Comparison of ENCODE assay signal across 8 cellular contexts in genomic region chrX:68828740-68829593, GRCh38. TPM values are rescaled to one million over a fixed set of nuclear protein-coding genes. Genes with fewer than 3 reads are reported as not detected.
DNase-seq lines count a peak whose midpoint lies in the region; ATAC-seq, FAIRE-seq and TF ChIP-seq lines count a peak whose summit lies in the region.

Gene EFNB1 (plus strand): TSS chrX:68829021. CDS start chrX:68829777, 756 bp downstream.

- intact Hi-C loops in HepG2 (cut with micrococcal nuclease; ENCODE audit: unreplicated experiment): loop anchor here (2.0 kb wide), 1 partner anchor 458 kb away; no protein-coding TSS in a partner anchor

- no peak within 1 kb of the TSS for H3K27ac ChIP-seq in HepG2 (ENCODE audit: extremely low read length, insufficient read depth, low read length)

- DNase-seq in BJ (ENCODE audit: low read depth): peak; percentile 78
- peak; percentile 67 for DNase-seq in GM19239 (ENCODE audit: insufficient read length, low spot score)
- peak; percentile 97 for DNase-seq in NCI-H69 (lab: John Stamatoyannopoulos, UW)
- peak; percentile 60 to 76 for DNase-seq in activated CD4-positive, alpha-beta T cell treated with anti-CD3 and anti-CD28 coated beads, Interleukin-2, amount 50 U/mL, for 24 hours (ENCODE audit: low read depth in 1 of 2, low spot score in 1 of 2)
- peak; percentile 96 for DNase-seq in dermis blood vessel endothelial cell
- peak; percentile 86 for DNase-seq in HepG2 (ENCODE audit: low spot score)
- peak; percentile 60 to 70 for DNase-seq in stimulated activated CD4-positive, alpha-beta T cell treated with anti-CD3 and anti-CD28 coated beads, Interleukin-2, amount 100 ng/mL, for 48 hours

- peak within 1 kb of the TSS; percentile 46; the same call in 1 of the 2 replicates for H3K9ac ChIP-seq in HepG2 (ENCODE audit: insufficient read depth, low read depth, low read length)

- no peak for TF ChIP-seq RAD21 in HepG2 (CRISPR knock-in tag; IDR thresholded peaks at IDR 0.05)

- no peaks in the 10 kb centered on the region for H3K9me3 ChIP-seq in HepG2 (ENCODE audit: low read length)

- H3K27me3 ChIP-seq in BJ (ENCODE audit: control insufficient read depth, insufficient read depth, low read length) (no peaks in the 10 kb centered on the region), HepG2 (ENCODE audit: control insufficient read depth in 1 of 2, insufficient read depth in 2 of 2, low read length in 2 of 2) (no peaks in the 10 kb centered on the region)

- TSS peak; percentile 58 for BruUV-seq in HepG2 (replicated peaks; lab: Mats Ljungman, UMichigan)

- H3K4me1 ChIP-seq in HepG2 (ENCODE audit: insufficient read depth, low read length): peaks cover 26% of the 10 kb centered on the region

- no peak for TF ChIP-seq CTCF in BJ (IDR thresholded peaks at IDR 0.05; ENCODE audit: insufficient read depth, low read depth, low read length)
- TF ChIP-seq CTCF in HepG2 (CRISPR knock-in tag; IDR thresholded peaks at IDR 0.05): no peak

- no peak within 1 kb of the TSS for H2AFZ ChIP-seq in HepG2 (ENCODE audit: low read length)

- ATAC-seq in HG03442 (IDR thresholded peaks at IDR 0.05; ENCODE audit: unreplicated experiment) (peak; percentile 91), HepG2 (peak; percentile 87)

- H3K4me3 ChIP-seq in BJ (ENCODE audit: low read depth, low read length) (peak within 1 kb of the TSS; percentile 68), HepG2 (replicated peaks in 1 of 3; ENCODE audit: insufficient read depth in 1 of 3, low read depth in 2 of 3, low read length in 3 of 3) (peak within 1 kb of the TSS; percentile 52 to 68 (median 63))

- TF ChIP-seq POLR2A in HepG2 (IDR thresholded peaks at IDR 0.05; ENCODE audit: insufficient read depth in 1 of 2, low read depth in 2 of 2, low read length in 2 of 2): peak; percentile 80 to 90

- CTCF ChIA-PET in BJ (lab: Yijun Ruan, JAX) (interaction anchor here (0.6 to 6.4 kb wide), 26 partner anchors 9 to 560 kb away, joined by 3 to 90 read pairs (median 4); no protein-coding TSS in a partner anchor), HepG2 (lab: Yijun Ruan, JAX; ENCODE audit: low intra/inter-chr PET ratio, low total read pairs) (no interaction called here)

- no peaks in the 10 kb centered on the region for H3K36me3 ChIP-seq in BJ (ENCODE audit: control insufficient read depth, insufficient read depth, low read length)
- no peaks in the 10 kb centered on the region for H3K36me3 ChIP-seq in HepG2 (replicated peaks in 1 of 2; ENCODE audit: control insufficient read depth in 1 of 2, insufficient read depth in 2 of 2, low read length in 2 of 2)

- H3K79me2 ChIP-seq in HepG2 (ENCODE audit: insufficient read depth, low read length): no peaks in the 10 kb centered on the region

- no CpG with 5 or more reads among the region's 82 CpGs for WGBS in HepG2 (ENCODE audit: low lambda C conversion rate)

- TF ChIP-seq EP300 in HepG2 (IDR thresholded peaks at IDR 0.05; ENCODE audit: low read depth in 2 of 2, low read length in 2 of 2) (no peak), HepG2 (CRISPR knock-in tag; IDR thresholded peaks at IDR 0.05; ENCODE audit: borderline replicate concordance) (no peak)

- FAIRE-seq in GM19239 (lab: Jason Lieb, UNC) (peak; percentile 97), HepG2 (lab: Jason Lieb, UNC) (peak; percentile 77)

- H4K20me1 ChIP-seq in HepG2 (ENCODE audit: insufficient read depth, low read length): no peaks in the 10 kb centered on the region

- POLR2A ChIA-PET in BJ (lab: Charles Lee) (interaction anchor here (0.6 to 1.5 kb wide), 4 partner anchors 151 to 401 kb away, joined by 3 to 7 read pairs (median 4); no protein-coding TSS in a partner anchor), HepG2 (lab: Yijun Ruan, JAX) (interaction anchor here (0.5 to 2.4 kb wide), 7 partner anchors 8 to 572 kb away, joined by 3 to 11 read pairs (median 5); partner anchors contain the start of gene PJA1)

- peak within 1 kb of the TSS; percentile 84 for H3K4me2 ChIP-seq in HepG2 (ENCODE audit: low read depth, low read length)

- in situ Hi-C loops in HepG2 (cut with HindIII; ENCODE audit: extremely low pct_ligation_motif_present, low pct_unique_long_range_greater_than_20kb): loop anchor here (5.0 to 10.0 kb wide), 5 partner anchors 206 to 556 kb away; no protein-coding TSS in a partner anchor

TF ChIP-seq in HepG2, 621 proteins besides CTCF, POLR2A, EP300 and RAD21 (continues in another document):
- TF ChIP-seq UBTF (CRISPR knock-in tag; IDR thresholded peaks at IDR 0.05) (peak; percentile 85), ZNF512 (CRISPR knock-in tag; IDR thresholded peaks at IDR 0.05) (no peak), ZNF460 (CRISPR knock-in tag; IDR thresholded peaks at IDR 0.05; ENCODE audit: borderline replicate concordance) (no peak), POLR2AphosphoS5 (IDR thresholded peaks at IDR 0.05; ENCODE audit: low read depth, low read length) (peak; percentile 81), REPIN1 (CRISPR knock-in tag; IDR thresholded peaks at IDR 0.05; ENCODE audit: borderline replicate concordance, low read depth) (0 out of 2 replicates have a peak, but pooled peaks have one; percentile 38), POLR2G (IDR thresholded peaks at IDR 0.05; ENCODE audit: low read depth, low read length) (peak; percentile 78), ZNF430 (CRISPR knock-in tag; IDR thresholded peaks at IDR 0.05) (peak; percentile 39; the same call in 1 of the 2 replicates)
- TF ChIP-seq, protein P1, sequence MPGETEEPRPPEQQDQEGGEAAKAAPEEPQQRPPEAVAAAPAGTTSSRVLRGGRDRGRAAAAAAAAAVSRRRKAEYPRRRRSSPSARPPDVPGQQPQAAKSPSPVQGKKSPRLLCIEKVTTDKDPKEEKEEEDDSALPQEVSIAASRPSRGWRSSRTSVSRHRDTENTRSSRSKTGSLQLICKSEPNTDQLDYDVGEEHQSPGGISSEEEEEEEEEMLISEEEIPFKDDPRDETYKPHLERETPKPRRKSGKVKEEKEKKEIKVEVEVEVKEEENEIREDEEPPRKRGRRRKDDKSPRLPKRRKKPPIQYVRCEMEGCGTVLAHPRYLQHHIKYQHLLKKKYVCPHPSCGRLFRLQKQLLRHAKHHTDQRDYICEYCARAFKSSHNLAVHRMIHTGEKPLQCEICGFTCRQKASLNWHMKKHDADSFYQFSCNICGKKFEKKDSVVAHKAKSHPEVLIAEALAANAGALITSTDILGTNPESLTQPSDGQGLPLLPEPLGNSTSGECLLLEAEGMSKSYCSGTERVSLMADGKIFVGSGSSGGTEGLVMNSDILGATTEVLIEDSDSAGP (CRISPR knock-in tag; IDR thresholded peaks at IDR 0.05; ENCODE audit: borderline replicate concordance): peak; percentile 95

RNA-seq across cellular contexts. Expression of gene EFNB1, which starts in this region (rescaled TPM):
- 10.8 and 15.2 TPM in 2 replicates for polyA plus RNA-seq in BJ (2011; rRNA removed)
- 5.1 and 8.5 TPM in 2 replicates for polyA minus RNA-seq in BJ (2011; rRNA and poly(A)+ RNA removed)
- total RNA-seq in dermis blood vessel endothelial cell: 30.0 and 43.4 TPM in 2 replicates
- total RNA-seq in HepG2 (2016; rRNA removed; fragmentation: Illumina TruSeq; extraction: Trizol): 2.9 and 4.1 TPM in 2 replicates
- total RNA-seq in HepG2 (2016; cell fraction: cytosol; rRNA removed; fragmentation: Illumina TruSeq; extraction: Trizol; ENCODE audit: low read depth): 0.18 and 0.30 TPM in 2 replicates
- 2.9 and 4.4 TPM in 2 replicates for total RNA-seq in HepG2 (2016; cell fraction: insoluble cytoplasmic fraction; rRNA removed; fragmentation: Illumina TruSeq; extraction: Trizol)
- 1.1 and 1.5 TPM in 2 replicates for total RNA-seq in HepG2 (2016; cell fraction: membrane; rRNA removed; fragmentation: Illumina TruSeq; extraction: Trizol)
- 2.9 and 3.3 TPM in 2 replicates for total RNA-seq in HepG2 (2016; cell fraction: nucleus; rRNA removed; fragmentation: Illumina TruSeq; extraction: Trizol)
- polyA plus RNA-seq in HepG2 (2011; rRNA removed): 4.0 and 4.8 TPM in 2 replicates
- polyA plus RNA-seq in HepG2 (2011; cell fraction: cytosol; rRNA removed): 4.1 and 5.7 TPM in 2 replicates
- polyA plus RNA-seq in HepG2 (2011; cell fraction: nucleus; rRNA removed): 2.7 TPM in 2 replicates
- 2.0 and 2.2 TPM in 2 replicates for polyA plus RNA-seq in HepG2 (2012)
- polyA plus RNA-seq in HepG2 (2016; cell fraction: cytosol; fragmentation: Illumina TruSeq; extraction: Trizol; ENCODE audit: low read depth): 0.27 and 0.29 TPM in 2 replicates
- 3.2 and 3.3 TPM in 2 replicates for polyA plus RNA-seq in HepG2 (2016; cell fraction: insoluble cytoplasmic fraction; fragmentation: Illumina TruSeq; extraction: Trizol; ENCODE audit: low read depth)
- 0.80 and 0.81 TPM in 2 replicates for polyA plus RNA-seq in HepG2 (2016; cell fraction: membrane; fragmentation: Illumina TruSeq; extraction: Trizol; ENCODE audit: low read depth)
- 4.7 and 5.3 TPM in 2 replicates for polyA plus RNA-seq in HepG2 (2016; cell fraction: nucleus; fragmentation: Illumina TruSeq; extraction: Trizol; ENCODE audit: insufficient read depth, low read depth)
- 4.5 and 5.5 TPM in 2 replicates for polyA minus RNA-seq in HepG2 (2011; rRNA and poly(A)+ RNA removed; ENCODE audit: low replicate concordance)
- polyA minus RNA-seq in HepG2 (2011; cell fraction: cytosol; rRNA and poly(A)+ RNA removed): 2.8 and 3.1 TPM in 2 replicates
- polyA minus RNA-seq in HepG2 (2011; cell fraction: nucleus; rRNA and poly(A)+ RNA removed): 0.90 and 1.5 TPM in 2 replicates
